1 cellular context compared by ENCODE assay signal in genomic region chr12:96487214-96487613, GRCh38.
TF ChIP-seq lines count a peak whose summit lies in the region.

No MANE protein-coding gene starts in this region.

TF ChIP-seq in HepG2, 621 proteins besides CTCF, POLR2A, EP300 and RAD21 (continued from another document):
- TF ChIP-seq, protein P1, sequence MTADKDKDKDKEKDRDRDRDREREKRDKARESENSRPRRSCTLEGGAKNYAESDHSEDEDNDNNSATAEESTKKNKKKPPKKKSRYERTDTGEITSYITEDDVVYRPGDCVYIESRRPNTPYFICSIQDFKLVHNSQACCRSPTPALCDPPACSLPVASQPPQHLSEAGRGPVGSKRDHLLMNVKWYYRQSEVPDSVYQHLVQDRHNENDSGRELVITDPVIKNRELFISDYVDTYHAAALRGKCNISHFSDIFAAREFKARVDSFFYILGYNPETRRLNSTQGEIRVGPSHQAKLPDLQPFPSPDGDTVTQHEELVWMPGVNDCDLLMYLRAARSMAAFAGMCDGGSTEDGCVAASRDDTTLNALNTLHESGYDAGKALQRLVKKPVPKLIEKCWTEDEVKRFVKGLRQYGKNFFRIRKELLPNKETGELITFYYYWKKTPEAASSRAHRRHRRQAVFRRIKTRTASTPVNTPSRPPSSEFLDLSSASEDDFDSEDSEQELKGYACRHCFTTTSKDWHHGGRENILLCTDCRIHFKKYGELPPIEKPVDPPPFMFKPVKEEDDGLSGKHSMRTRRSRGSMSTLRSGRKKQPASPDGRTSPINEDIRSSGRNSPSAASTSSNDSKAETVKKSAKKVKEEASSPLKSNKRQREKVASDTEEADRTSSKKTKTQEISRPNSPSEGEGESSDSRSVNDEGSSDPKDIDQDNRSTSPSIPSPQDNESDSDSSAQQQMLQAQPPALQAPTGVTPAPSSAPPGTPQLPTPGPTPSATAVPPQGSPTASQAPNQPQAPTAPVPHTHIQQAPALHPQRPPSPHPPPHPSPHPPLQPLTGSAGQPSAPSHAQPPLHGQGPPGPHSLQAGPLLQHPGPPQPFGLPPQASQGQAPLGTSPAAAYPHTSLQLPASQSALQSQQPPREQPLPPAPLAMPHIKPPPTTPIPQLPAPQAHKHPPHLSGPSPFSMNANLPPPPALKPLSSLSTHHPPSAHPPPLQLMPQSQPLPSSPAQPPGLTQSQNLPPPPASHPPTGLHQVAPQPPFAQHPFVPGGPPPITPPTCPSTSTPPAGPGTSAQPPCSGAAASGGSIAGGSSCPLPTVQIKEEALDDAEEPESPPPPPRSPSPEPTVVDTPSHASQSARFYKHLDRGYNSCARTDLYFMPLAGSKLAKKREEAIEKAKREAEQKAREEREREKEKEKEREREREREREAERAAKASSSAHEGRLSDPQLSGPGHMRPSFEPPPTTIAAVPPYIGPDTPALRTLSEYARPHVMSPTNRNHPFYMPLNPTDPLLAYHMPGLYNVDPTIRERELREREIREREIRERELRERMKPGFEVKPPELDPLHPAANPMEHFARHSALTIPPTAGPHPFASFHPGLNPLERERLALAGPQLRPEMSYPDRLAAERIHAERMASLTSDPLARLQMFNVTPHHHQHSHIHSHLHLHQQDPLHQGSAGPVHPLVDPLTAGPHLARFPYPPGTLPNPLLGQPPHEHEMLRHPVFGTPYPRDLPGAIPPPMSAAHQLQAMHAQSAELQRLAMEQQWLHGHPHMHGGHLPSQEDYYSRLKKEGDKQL (CRISPR knock-in tag; IDR thresholded peaks at IDR 0.05; ENCODE audit: low read depth) = no peak
- peak; percentile 28; the same call in 1 of the 2 replicates for TF ChIP-seq MAFF (IDR thresholded peaks at IDR 0.05; ENCODE audit: low read depth, low read length)
- no peak for TF ChIP-seq REL (CRISPR knock-in tag; conservative IDR thresholded peaks at IDR 0.05)
- no peak for TF ChIP-seq HCFC1 (IDR thresholded peaks at IDR 0.05; ENCODE audit: low read depth, low read length)
- TF ChIP-seq CBX5 (CRISPR knock-in tag; IDR thresholded peaks at IDR 0.05; ENCODE audit: borderline replicate concordance) = no peak
- TF ChIP-seq NBN (conservative IDR thresholded peaks at IDR 0.05) = no peak
